1 cellular context compared by ENCODE assay signal in the genomic region with DNA sequence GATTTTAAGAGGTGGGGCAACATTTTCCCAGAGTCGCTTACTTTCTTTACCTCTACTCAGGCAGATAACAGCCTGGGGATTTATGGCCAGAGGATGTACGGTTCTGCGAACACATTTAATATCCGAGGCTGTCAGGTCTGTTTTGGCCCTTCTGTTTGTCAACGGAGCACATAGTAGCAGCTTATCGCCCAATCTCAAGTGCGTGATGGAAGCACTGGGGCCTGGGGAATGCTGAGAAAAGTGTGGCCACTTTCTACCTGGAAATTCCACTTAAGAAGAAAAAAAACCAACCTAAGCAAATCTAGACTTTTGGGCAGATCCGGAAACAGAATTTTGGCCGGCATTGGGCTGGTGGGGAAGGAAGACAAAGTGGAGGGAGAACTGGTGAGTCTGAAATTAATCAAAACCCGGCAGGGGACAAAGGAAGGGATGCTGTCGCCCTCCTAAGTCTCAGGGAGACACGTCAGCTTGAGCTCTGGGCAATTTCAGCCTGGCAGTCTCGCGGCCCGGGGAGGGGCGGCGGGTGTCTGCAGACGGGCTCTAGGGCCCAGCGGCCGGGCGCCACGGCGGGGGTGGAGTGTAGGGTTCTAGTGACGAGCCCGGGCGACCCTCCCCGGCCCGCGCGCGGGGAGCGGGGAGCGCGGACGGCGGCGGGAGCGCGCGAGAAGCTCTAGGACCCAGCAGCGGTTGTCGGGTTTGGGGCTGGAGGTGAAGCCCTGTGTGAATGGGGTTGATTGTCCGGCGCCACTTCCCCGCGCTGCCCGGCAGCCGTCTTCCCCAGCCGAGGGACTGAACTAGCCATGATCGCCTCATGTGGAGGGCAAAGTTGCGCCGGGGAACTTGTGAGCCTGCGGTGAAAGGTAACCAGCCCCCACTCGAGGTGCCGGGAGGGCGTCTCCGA.
TF ChIP-seq lines count a peak whose summit lies in the region.

A gene with protein sequence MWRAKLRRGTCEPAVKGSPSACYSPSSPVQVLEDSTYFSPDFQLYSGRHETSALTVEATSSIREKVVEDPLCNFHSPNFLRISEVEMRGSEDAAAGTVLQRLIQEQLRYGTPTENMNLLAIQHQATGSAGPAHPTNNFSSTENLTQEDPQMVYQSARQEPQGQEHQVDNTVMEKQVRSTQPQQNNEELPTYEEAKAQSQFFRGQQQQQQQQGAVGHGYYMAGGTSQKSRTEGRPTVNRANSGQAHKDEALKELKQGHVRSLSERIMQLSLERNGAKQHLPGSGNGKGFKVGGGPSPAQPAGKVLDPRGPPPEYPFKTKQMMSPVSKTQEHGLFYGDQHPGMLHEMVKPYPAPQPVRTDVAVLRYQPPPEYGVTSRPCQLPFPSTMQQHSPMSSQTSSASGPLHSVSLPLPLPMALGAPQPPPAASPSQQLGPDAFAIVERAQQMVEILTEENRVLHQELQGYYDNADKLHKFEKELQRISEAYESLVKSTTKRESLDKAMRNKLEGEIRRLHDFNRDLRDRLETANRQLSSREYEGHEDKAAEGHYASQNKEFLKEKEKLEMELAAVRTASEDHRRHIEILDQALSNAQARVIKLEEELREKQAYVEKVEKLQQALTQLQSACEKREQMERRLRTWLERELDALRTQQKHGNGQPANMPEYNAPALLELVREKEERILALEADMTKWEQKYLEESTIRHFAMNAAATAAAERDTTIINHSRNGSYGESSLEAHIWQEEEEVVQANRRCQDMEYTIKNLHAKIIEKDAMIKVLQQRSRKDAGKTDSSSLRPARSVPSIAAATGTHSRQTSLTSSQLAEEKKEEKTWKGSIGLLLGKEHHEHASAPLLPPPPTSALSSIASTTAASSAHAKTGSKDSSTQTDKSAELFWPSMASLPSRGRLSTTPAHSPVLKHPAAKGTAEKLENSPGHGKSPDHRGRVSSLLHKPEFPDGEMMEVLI (plus strand): TSS at position 656 of the 901 bp plus-strand sequence. CDS start 156 bp downstream, at position 812.

TF ChIP-seq in GM23338, 12 proteins besides CTCF, POLR2A, EP300 and RAD21 (continued from another document):
- TF ChIP-seq, protein P1, sequence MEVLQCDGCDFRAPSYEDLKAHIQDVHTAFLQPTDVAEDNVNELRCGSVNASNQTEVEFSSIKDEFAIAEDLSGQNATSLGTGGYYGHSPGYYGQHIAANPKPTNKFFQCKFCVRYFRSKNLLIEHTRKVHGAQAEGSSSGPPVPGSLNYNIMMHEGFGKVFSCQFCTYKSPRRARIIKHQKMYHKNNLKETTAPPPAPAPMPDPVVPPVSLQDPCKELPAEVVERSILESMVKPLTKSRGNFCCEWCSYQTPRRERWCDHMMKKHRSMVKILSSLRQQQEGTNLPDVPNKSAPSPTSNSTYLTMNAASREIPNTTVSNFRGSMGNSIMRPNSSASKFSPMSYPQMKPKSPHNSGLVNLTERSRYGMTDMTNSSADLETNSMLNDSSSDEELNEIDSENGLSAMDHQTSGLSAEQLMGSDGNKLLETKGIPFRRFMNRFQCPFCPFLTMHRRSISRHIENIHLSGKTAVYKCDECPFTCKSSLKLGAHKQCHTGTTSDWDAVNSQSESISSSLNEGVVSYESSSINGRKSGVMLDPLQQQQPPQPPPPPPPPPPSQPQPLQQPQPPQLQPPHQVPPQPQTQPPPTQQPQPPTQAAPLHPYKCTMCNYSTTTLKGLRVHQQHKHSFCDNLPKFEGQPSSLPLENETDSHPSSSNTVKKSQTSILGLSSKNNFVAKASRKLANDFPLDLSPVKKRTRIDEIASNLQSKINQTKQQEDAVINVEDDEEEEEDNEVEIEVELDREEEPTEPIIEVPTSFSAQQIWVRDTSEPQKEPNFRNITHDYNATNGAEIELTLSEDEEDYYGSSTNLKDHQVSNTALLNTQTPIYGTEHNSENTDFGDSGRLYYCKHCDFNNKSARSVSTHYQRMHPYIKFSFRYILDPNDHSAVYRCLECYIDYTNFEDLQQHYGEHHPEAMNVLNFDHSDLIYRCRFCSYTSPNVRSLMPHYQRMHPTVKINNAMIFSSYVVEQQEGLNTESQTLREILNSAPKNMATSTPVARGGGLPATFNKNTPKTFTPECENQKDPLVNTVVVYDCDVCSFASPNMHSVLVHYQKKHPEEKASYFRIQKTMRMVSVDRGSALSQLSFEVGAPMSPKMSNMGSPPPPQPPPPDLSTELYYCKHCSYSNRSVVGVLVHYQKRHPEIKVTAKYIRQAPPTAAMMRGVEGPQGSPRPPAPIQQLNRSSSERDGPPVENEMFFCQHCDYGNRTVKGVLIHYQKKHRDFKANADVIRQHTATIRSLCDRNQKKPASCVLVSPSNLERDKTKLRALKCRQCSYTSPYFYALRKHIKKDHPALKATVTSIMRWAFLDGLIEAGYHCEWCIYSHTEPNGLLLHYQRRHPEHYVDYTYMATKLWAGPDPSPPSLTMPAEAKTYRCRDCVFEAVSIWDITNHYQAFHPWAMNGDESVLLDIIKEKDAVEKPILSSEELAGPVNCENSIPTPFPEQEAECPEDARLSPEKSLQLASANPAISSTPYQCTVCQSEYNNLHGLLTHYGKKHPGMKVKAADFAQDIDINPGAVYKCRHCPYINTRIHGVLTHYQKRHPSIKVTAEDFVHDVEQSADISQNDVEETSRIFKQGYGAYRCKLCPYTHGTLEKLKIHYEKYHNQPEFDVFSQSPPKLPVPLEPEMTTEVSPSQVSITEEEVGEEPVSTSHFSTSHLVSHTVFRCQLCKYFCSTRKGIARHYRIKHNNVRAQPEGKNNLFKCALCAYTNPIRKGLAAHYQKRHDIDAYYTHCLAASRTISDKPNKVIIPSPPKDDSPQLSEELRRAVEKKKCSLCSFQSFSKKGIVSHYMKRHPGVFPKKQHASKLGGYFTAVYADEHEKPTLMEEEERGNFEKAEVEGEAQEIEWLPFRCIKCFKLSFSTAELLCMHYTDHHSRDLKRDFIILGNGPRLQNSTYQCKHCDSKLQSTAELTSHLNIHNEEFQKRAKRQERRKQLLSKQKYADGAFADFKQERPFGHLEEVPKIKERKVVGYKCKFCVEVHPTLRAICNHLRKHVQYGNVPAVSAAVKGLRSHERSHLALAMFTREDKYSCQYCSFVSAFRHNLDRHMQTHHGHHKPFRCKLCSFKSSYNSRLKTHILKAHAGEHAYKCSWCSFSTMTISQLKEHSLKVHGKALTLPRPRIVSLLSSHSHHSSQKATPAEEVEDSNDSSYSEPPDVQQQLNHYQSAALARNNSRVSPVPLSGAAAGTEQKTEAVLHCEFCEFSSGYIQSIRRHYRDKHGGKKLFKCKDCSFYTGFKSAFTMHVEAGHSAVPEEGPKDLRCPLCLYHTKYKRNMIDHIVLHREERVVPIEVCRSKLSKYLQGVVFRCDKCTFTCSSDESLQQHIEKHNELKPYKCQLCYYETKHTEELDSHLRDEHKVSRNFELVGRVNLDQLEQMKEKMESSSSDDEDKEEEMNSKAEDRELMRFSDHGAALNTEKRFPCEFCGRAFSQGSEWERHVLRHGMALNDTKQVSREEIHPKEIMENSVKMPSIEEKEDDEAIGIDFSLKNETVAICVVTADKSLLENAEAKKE (CRISPR knock-in tag; IDR thresholded peaks at IDR 0.05): peak; percentile 28; the same call in 1 of the 2 replicates
- TF ChIP-seq, protein P2, sequence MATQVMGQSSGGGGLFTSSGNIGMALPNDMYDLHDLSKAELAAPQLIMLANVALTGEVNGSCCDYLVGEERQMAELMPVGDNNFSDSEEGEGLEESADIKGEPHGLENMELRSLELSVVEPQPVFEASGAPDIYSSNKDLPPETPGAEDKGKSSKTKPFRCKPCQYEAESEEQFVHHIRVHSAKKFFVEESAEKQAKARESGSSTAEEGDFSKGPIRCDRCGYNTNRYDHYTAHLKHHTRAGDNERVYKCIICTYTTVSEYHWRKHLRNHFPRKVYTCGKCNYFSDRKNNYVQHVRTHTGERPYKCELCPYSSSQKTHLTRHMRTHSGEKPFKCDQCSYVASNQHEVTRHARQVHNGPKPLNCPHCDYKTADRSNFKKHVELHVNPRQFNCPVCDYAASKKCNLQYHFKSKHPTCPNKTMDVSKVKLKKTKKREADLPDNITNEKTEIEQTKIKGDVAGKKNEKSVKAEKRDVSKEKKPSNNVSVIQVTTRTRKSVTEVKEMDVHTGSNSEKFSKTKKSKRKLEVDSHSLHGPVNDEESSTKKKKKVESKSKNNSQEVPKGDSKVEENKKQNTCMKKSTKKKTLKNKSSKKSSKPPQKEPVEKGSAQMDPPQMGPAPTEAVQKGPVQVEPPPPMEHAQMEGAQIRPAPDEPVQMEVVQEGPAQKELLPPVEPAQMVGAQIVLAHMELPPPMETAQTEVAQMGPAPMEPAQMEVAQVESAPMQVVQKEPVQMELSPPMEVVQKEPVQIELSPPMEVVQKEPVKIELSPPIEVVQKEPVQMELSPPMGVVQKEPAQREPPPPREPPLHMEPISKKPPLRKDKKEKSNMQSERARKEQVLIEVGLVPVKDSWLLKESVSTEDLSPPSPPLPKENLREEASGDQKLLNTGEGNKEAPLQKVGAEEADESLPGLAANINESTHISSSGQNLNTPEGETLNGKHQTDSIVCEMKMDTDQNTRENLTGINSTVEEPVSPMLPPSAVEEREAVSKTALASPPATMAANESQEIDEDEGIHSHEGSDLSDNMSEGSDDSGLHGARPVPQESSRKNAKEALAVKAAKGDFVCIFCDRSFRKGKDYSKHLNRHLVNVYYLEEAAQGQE (IDR thresholded peaks at IDR 0.05; ENCODE audit: unreplicated experiment): peak; percentile 6
- TF ChIP-seq ZNF331 (CRISPR knock-in tag; IDR thresholded peaks at IDR 0.05; ENCODE audit: low read depth) (no peak), POLR2AphosphoS5 (IDR thresholded peaks at IDR 0.05; ENCODE audit: low read depth) (no peak; the same call in 1 of the 2 replicates)
